Comparison of ENCODE assay signal across 1 cellular context in genomic region chr9:129686736-129687135, GRCh38.
TF ChIP-seq lines count a peak whose summit lies in the region.

No MANE protein-coding gene starts in this region.

TF ChIP-seq in A549, 52 proteins besides CTCF, POLR2A, EP300 and RAD21 (continued from another document):
- TF ChIP-seq, protein P1, sequence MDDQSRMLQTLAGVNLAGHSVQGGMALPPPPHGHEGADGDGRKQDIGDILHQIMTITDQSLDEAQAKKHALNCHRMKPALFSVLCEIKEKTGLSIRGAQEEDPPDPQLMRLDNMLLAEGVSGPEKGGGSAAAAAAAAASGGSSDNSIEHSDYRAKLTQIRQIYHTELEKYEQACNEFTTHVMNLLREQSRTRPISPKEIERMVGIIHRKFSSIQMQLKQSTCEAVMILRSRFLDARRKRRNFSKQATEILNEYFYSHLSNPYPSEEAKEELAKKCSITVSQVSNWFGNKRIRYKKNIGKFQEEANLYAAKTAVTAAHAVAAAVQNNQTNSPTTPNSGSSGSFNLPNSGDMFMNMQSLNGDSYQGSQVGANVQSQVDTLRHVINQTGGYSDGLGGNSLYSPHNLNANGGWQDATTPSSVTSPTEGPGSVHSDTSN (IDR thresholded peaks at IDR 0.05) = no peak
- TF ChIP-seq SREBF2 (IDR thresholded peaks at IDR 0.05) (no peak), RARB (CRISPR knock-in tag; IDR thresholded peaks at IDR 0.05) (no peak), TP53 (CRISPR knock-in tag; IDR thresholded peaks at IDR 0.05) (no peak), ZNF302 (CRISPR knock-in tag; IDR thresholded peaks at IDR 0.05) (no peak)
TF ChIP-seq in A549: peak in this region for 0.
